ENCODE assay signal across 8 cellular contexts in the genomic region with DNA sequence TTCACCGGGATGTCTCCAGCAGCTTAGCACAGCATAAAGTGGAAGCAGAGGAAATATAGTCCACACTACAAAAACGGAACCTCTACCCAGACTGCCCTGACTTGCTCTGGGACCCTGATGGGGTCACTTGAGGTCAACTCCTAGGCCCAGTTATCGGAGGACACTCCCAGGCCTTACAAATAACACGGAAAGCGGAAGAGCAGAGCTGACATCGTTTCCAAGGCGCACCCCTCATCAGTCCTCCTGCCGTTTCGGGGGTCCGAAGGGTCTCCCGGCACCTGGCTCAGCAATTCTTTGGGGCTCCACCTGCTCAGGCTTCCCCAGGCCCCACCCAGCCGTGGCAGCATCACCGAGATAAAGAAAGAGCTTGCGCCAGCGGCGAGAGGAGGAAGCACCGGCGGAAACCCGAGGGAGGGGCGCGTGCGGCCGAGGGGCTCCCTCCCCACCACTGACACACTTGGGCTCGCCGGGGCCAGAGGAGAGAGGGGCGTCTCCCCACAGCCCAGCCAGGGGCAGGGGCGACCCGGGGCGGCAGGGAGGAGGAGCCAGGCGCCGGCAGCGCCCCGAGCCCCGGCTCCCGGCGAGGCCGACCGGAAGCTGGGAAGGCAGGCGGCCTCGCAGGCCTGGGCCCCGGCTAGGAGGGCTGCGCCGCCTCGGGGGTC. TPM values are rescaled to one million over a fixed set of nuclear protein-coding genes. Genes with fewer than 3 reads are reported as not detected.
DNase-seq lines count a peak whose midpoint lies in the region; ATAC-seq, FAIRE-seq and TF ChIP-seq lines count a peak whose summit lies in the region.

No MANE protein-coding gene starts in this region.

- H3K27ac ChIP-seq in HEK293 (ENCODE audit: extremely low read depth, low read depth, low read length) (peak overlapping the region; percentile 72; the same call in 1 of the 2 replicates), RWPE2 (ENCODE audit: poor library complexity, severe bottlenecking) (peak overlapping the region; percentile 56), pancreas (peak overlapping the region; percentile 51 to 73 (median 60))

- peak overlapping the region; percentile 2 for H3K27ac Mint-ChIP-seq in Calu3 (ENCODE audit: unreplicated experiment)
- peak overlapping the region; percentile 84 for H3K27ac Mint-ChIP-seq in activated naive CD4-positive, alpha-beta T cell treated with anti-CD3 and anti-CD28 coated beads, Interleukin-2, amount 50 U/mL, for 24 hours

- H3K36me3 ChIP-seq in HEK293 (ENCODE audit: control insufficient read depth in 2 of 2, insufficient read depth in 1 of 2, low read length in 2 of 2) (peaks cover 0 to 20% of the 10 kb centered on the region in 2 experiments; a peak in 1 of 3 replicates), RWPE2 (ENCODE audit: low read depth) (peaks cover 8% of the 10 kb centered on the region; the same call in 1 of the 2 replicates), pancreas (no peaks in the 10 kb centered on the region)

- TF ChIP-seq CTCF in Calu3 (IDR thresholded peaks at IDR 0.05; ENCODE audit: unreplicated experiment) (no peak), HEK293 (tag by site-specific recombination; IDR thresholded peaks at IDR 0.05) (no peak; the same call in 1 of the 2 replicates), RWPE2 (IDR thresholded peaks at IDR 0.05; ENCODE audit: poor library complexity, severe bottlenecking) (no peak), pancreas (IDR thresholded peaks at IDR 0.05) (no peak)

- peaks cover 15% of the 10 kb centered on the region for H3K4me1 Mint-ChIP-seq in Calu3 (ENCODE audit: low read depth, unreplicated experiment)
- peaks cover 37% of the 10 kb centered on the region for H3K4me1 Mint-ChIP-seq in activated naive CD4-positive, alpha-beta T cell treated with anti-CD3 and anti-CD28 coated beads, Interleukin-2, amount 50 U/mL, for 24 hours

- intact Hi-C loops in Calu3 (cut with micrococcal nuclease; ENCODE audit: unreplicated experiment), result no loop called here
- intact Hi-C loops in Right ventricle myocardium superior (cut with DNase I), result no loop called here
- intact Hi-C loops in pancreas (cut with DNase I), result no loop called here

- FAIRE-seq in pancreas (lab: Jason Lieb, UNC), result no peak

- H3K9me3 Mint-ChIP-seq in Calu3 (ENCODE audit: low read depth, unreplicated experiment), result no peaks in the 10 kb centered on the region
- H3K9me3 Mint-ChIP-seq in activated naive CD4-positive, alpha-beta T cell treated with anti-CD3 and anti-CD28 coated beads, Interleukin-2, amount 50 U/mL, for 24 hours, result no peaks in the 10 kb centered on the region

- BruUV-seq in Calu3 (replicated peaks; lab: Mats Ljungman, UMichigan), result TSS peak; percentile 65

- peak; percentile 61 for DNase-seq in Calu3
- no peak for DNase-seq in RWPE2 (ENCODE audit: low spot score)
- DNase-seq in Right ventricle myocardium superior, result peak; percentile 72
- DNase-seq in pancreas, result peak in 4 of 6 donors; percentile 39 to 84 (median 60)

- CTCF ChIA-PET in Calu3 (lab: Charles Lee) (interaction anchor here (0.6 to 2.6 kb wide), 4 partner anchors 13 to 645 kb away, joined by 3 to 14 read pairs (median 4); no protein-coding TSS in a partner anchor), HEK293 (lab: Yijun Ruan, JAX) (interaction anchor here (0.6 to 9.9 kb wide), 4 partner anchors 13 to 322 kb away, joined by 3 to 135 read pairs (median 5); no protein-coding TSS in a partner anchor)

- peaks cover 32% of the 10 kb centered on the region for H3K36me3 Mint-ChIP-seq in Calu3 (ENCODE audit: insufficient read depth, unreplicated experiment)
- peaks cover 8% of the 10 kb centered on the region for H3K36me3 Mint-ChIP-seq in activated naive CD4-positive, alpha-beta T cell treated with anti-CD3 and anti-CD28 coated beads, Interleukin-2, amount 50 U/mL, for 24 hours

- H3K27me3 Mint-ChIP-seq in Calu3 (ENCODE audit: unreplicated experiment), result no peaks in the 10 kb centered on the region
- no peaks in the 10 kb centered on the region for H3K27me3 Mint-ChIP-seq in activated naive CD4-positive, alpha-beta T cell treated with anti-CD3 and anti-CD28 coated beads, Interleukin-2, amount 50 U/mL, for 24 hours

- H3K4me3 ChIP-seq in HEK293 (ENCODE audit: low read depth, low read length), result peak overlapping the region; percentile 67
- peak overlapping the region; percentile 66 for H3K4me3 ChIP-seq in RWPE2 (ENCODE audit: severe bottlenecking)
- H3K4me3 ChIP-seq in pancreas, result peak overlapping the region; percentile 78 to 99 (median 91)

- H3K27me3 ChIP-seq in RWPE2 (ENCODE audit: insufficient read depth, poor library complexity, severe bottlenecking), result no peaks in the 10 kb centered on the region
- no peaks in the 10 kb centered on the region for H3K27me3 ChIP-seq in pancreas

- POLR2A ChIA-PET in HEK293 (lab: Yijun Ruan, JAX), result interaction anchor here (1.0 to 1.8 kb wide), 4 partner anchors 11 to 64 kb away, joined by 3 to 6 read pairs (median 4); no protein-coding TSS in a partner anchor

- 3 to 9% methylated on average over 19 to 44 of the region's 44 CpGs for WGBS in pancreas, 2 donors

- H3K4me1 ChIP-seq in HEK293 (ENCODE audit: control insufficient read depth, insufficient read depth, low read length), result no peaks in the 10 kb centered on the region; the same call in 1 of the 2 replicates
- peaks cover 8% of the 10 kb centered on the region for H3K4me1 ChIP-seq in RWPE2 (ENCODE audit: insufficient read depth, poor library complexity, severe bottlenecking)
- H3K4me1 ChIP-seq in pancreas, result peaks cover 0 to 5% (median 0%) of the 10 kb centered on the region in 3 donors

- H3K4me3 Mint-ChIP-seq in Calu3 (ENCODE audit: low read depth, unreplicated experiment), result peak overlapping the region; percentile 73
- H3K4me3 Mint-ChIP-seq in activated naive CD4-positive, alpha-beta T cell treated with anti-CD3 and anti-CD28 coated beads, Interleukin-2, amount 50 U/mL, for 24 hours, result peak overlapping the region; percentile 95

- no peaks in the 10 kb centered on the region for H3K9me3 ChIP-seq in HEK293 (ENCODE audit: control insufficient read depth, insufficient read depth, low read depth, low read length)
- H3K9me3 ChIP-seq in RWPE2 (ENCODE audit: severe bottlenecking), result no peaks in the 10 kb centered on the region
- H3K9me3 ChIP-seq in pancreas, result no peaks in the 10 kb centered on the region

- ATAC-seq in RWPE2 (ENCODE audit: low read depth) (peak; percentile 27), Right ventricle myocardium superior (ENCODE audit: poor library complexity) (peak; percentile 25), pancreas (peak; percentile 15 to 52 (median 32)), HG03378 (IDR thresholded peaks at IDR 0.05; ENCODE audit: unreplicated experiment) (no peak), GM21447 (IDR thresholded peaks at IDR 0.05; ENCODE audit: unreplicated experiment) (no peak)

TF ChIP-seq in HEK293, 187 proteins besides CTCF, POLR2A, EP300 and RAD21 (continues in another document):
- TF ChIP-seq ZNF404 (tag by site-specific recombination; IDR thresholded peaks at IDR 0.05) (no peak), ZNF280C (tag by site-specific recombination; IDR thresholded peaks at IDR 0.05) (no peak), ZNF211 (tag by site-specific recombination; IDR thresholded peaks at IDR 0.05; ENCODE audit: low read depth) (no peak), ZNF148 (tag by site-specific recombination; IDR thresholded peaks at IDR 0.05; ENCODE audit: borderline replicate concordance) (no peak), ZFHX2 (tag by site-specific recombination; conservative IDR thresholded peaks at IDR 0.05) (no peak), ZNF239 (tag by site-specific recombination; IDR thresholded peaks at IDR 0.05) (no peak)

RNA-seq across cellular contexts. Expression of gene CORO7, which starts 0.7 kb away (rescaled TPM):
- total RNA-seq in Calu3 (2022) (49.7 and 51.0 TPM in 2 replicates), Right ventricle myocardium superior (11.6 TPM), pancreas (10 to 100 TPM in 4 of 6 donors, 1 to 10 TPM in 2; 8.4 to 21.4 (median 14.2) TPM)
- polyA plus RNA-seq in pancreas, result 10 to 100 TPM; 26.7 to 29.6 TPM

RNA-seq across cellular contexts. Expression of gene DNAJA3, which starts 10.0 kb away (rescaled TPM):
- total RNA-seq in Calu3 (2022) (93.1 and 99.2 TPM in 2 replicates), Right ventricle myocardium superior (76.8 TPM), pancreas (10 to 100 TPM; 21.0 to 33.7 (median 21.5) TPM)
- 10 to 100 TPM; 20.3 to 23.0 TPM for polyA plus RNA-seq in pancreas

RNA-seq across cellular contexts. Expression of gene VASN, which starts 44.0 kb away (rescaled TPM):
- total RNA-seq in Calu3 (2022), result 18.1 and 22.4 TPM in 2 replicates
- 5.7 TPM for total RNA-seq in Right ventricle myocardium superior
- total RNA-seq in pancreas, result 10 to 100 TPM in 1 of 6 donors, 1 to 10 TPM in 5; 3.1 to 10.1 (median 7.9) TPM
- 10 to 100 TPM in 1 of 2 donors, 1 to 10 TPM in 1; 9.0 to 14.8 TPM for polyA plus RNA-seq in pancreas

RNA-seq across cellular contexts. Expression of gene NMRAL1, which starts 58.8 kb away (rescaled TPM):
- total RNA-seq in Calu3 (2022) (101 and 118 TPM in 2 replicates), Right ventricle myocardium superior (24.9 TPM), pancreas (10 to 100 TPM; 21.9 to 40.0 (median 24.3) TPM)
- 10 to 100 TPM; 74.9 to 84.7 TPM for polyA plus RNA-seq in pancreas

Comparison
In these comparisons a context has a peak if more than half of its experiments do, and no peak if none do; other contexts are left out.
1. ATAC-seq: peak in RWPE2 (single experiment), Right ventricle myocardium superior (single experiment) and pancreas (4 of 4); none in HG03378 (single experiment) and GM21447 (single experiment).
2. Peak in every context shown above with its lines, with median percentiles within 50 percentile points of each other: H3K27ac ChIP-seq and H3K4me3 ChIP-seq.